ENCODE assay signal across 12 cellular contexts in genomic region chr1:31509124-31510072, GRCh38.
DNase-seq lines count a peak whose midpoint lies in the region; ATAC-seq, FAIRE-seq and TF ChIP-seq lines count a peak whose summit lies in the region.
"Had no signal": no experiment of that assay in that cellular context is flagged by ENCODE, and none has a peak within 500 bp of the region (broad histone marks: within the 10 kb centered on the region; RNA-seq: fewer than 3 reads in every experiment).

No MANE protein-coding gene starts in this region.

- TF ChIP-seq POLR2A in HepG2 (IDR thresholded peaks at IDR 0.05; ENCODE audit: insufficient read depth in 1 of 2, low read depth in 2 of 2, low read length in 2 of 2) (peak; percentile 70 to 88), vagina (IDR thresholded peaks at IDR 0.05) (no peak)

- DNase-seq in EL = peak; percentile 18
- peak; percentile 71 for DNase-seq in HuH-7.5 (ENCODE audit: low spot score)
- peak; percentile 95 for DNase-seq in HepG2 (ENCODE audit: low spot score)
- no peak for DNase-seq in vagina (ENCODE audit: extremely low spot score in 2 of 2)
- DNase-seq in T-helper 17 cell = no peak
- DNase-seq in HEK293T (ENCODE audit: extremely low spot score) = no peak
- DNase-seq in D341Med (ENCODE audit: low spot score) = no peak
- DNase-seq: activated CD8-positive, alpha-beta memory T cell treated with anti-CD3 and anti-CD28 coated beads for 24 hours; NCI-H1048; stimulated activated CD4-positive, alpha-beta T cell treated with anti-CD3 and anti-CD28 coated beads, Interleukin-12 subunit alpha, Interleukin-12 subunit beta, amount 100 ng/mL, for 4 hours had no signal

- POLR2A ChIA-PET in HepG2 (lab: Yijun Ruan, JAX) (interaction anchor here (0.8 to 2.7 kb wide), 14 partner anchors 10 to 215 kb away, joined by 3 to 21 read pairs (median 4); no protein-coding TSS in a partner anchor), HEK293T (lab: Yijun Ruan, JAX) (no interaction called here)

- peak; percentile 43 for ATAC-seq in GM19397 (IDR thresholded peaks at IDR 0.05; ENCODE audit: unreplicated experiment)
- ATAC-seq in HepG2 = peak; percentile 89
- ATAC-seq in T-helper 17 cell = no peak
- ATAC-seq: Right ventricle myocardium inferior had no signal

- H3K27me3 ChIP-seq in HepG2 (ENCODE audit: control insufficient read depth in 1 of 2, insufficient read depth in 2 of 2, low read length in 2 of 2) = no peaks in the 10 kb centered on the region
- H3K27me3 ChIP-seq in vagina = no peaks in the 10 kb centered on the region

- in situ Hi-C loops in HepG2 (cut with HindIII; ENCODE audit: extremely low pct_ligation_motif_present, low pct_unique_long_range_greater_than_20kb) = no loop called here

- peaks cover 58% of the 10 kb centered on the region for H3K27me3 Mint-ChIP-seq in T-helper 17 cell

- FAIRE-seq in HepG2 (lab: Jason Lieb, UNC) = peak; percentile 90

- H3K9me3 ChIP-seq in HepG2 (ENCODE audit: low read length) = no peaks in the 10 kb centered on the region
- no peaks in the 10 kb centered on the region for H3K9me3 ChIP-seq in vagina
- H3K9me3 ChIP-seq in T-helper 17 cell (ENCODE audit: control insufficient read depth, low read length, poor library complexity, severe bottlenecking) = no peaks in the 10 kb centered on the region

- TF ChIP-seq CTCF in HepG2 (CRISPR knock-in tag; IDR thresholded peaks at IDR 0.05) = 0 out of 2 replicates have a peak, but pooled peaks have one; percentile 19
- TF ChIP-seq CTCF in vagina (IDR thresholded peaks at IDR 0.05) = no peak

- TF ChIP-seq EP300 in HepG2 (IDR thresholded peaks at IDR 0.05; ENCODE audit: low read depth in 2 of 2, low read length in 2 of 2) (peak in 1 of 2 experiments; percentile 82; a peak in 3 of 4 replicates), HepG2 (CRISPR knock-in tag; IDR thresholded peaks at IDR 0.05; ENCODE audit: borderline replicate concordance) (peak; percentile 66; the same call in 1 of the 2 replicates)

- peak overlapping the region; percentile 98 for H3K27ac ChIP-seq in HepG2 (ENCODE audit: extremely low read length, insufficient read depth, low read length)
- H3K27ac ChIP-seq in vagina = no peak overlapping the region

- H3K4me2 ChIP-seq in HepG2 (ENCODE audit: low read depth, low read length) = peak overlapping the region; percentile 98

- no peaks in the 10 kb centered on the region for H4K20me1 ChIP-seq in HepG2 (ENCODE audit: insufficient read depth, low read length)

- WGBS in HepG2 (ENCODE audit: low lambda C conversion rate) = 77% methylated on average over 7 of the region's 7 CpGs

- H3K4me1 Mint-ChIP-seq in T-helper 17 cell = peaks cover 11% of the 10 kb centered on the region

- no peak overlapping the region for H3K4me3 Mint-ChIP-seq in T-helper 17 cell

- no TSS peak for BruUV-seq in HepG2 (replicated peaks; lab: Mats Ljungman, UMichigan)

- no peaks in the 10 kb centered on the region for H3K79me2 ChIP-seq in HepG2 (ENCODE audit: insufficient read depth, low read length)

- H2AFZ ChIP-seq in HepG2 (ENCODE audit: low read length) = no peak overlapping the region

- H3K36me3 Mint-ChIP-seq in T-helper 17 cell (ENCODE audit: low read depth) = peaks cover 8% of the 10 kb centered on the region

- no peaks in the 10 kb centered on the region for H3K36me3 ChIP-seq in HepG2 (replicated peaks in 1 of 2; ENCODE audit: control insufficient read depth in 1 of 2, insufficient read depth in 2 of 2, low read length in 2 of 2)
- H3K36me3 ChIP-seq in vagina = no peaks in the 10 kb centered on the region

- H3K4me3 ChIP-seq in HepG2 (replicated peaks in 1 of 3; ENCODE audit: insufficient read depth in 1 of 3, low read depth in 2 of 3, low read length in 3 of 3) (peak overlapping the region; percentile 17 to 72 (median 29); a peak in 4 of 6 replicates), vagina (no peak overlapping the region)

- H3K9ac ChIP-seq in HepG2 (ENCODE audit: insufficient read depth, low read depth, low read length) = peak overlapping the region; percentile 88

- H3K4me1 ChIP-seq in HepG2 (ENCODE audit: insufficient read depth, low read length) (peaks cover 90% of the 10 kb centered on the region), vagina (no peaks in the 10 kb centered on the region)

- no peak overlapping the region for H3K27ac Mint-ChIP-seq in T-helper 17 cell

- peak; percentile 44 for TF ChIP-seq RAD21 in HepG2 (CRISPR knock-in tag; IDR thresholded peaks at IDR 0.05)

- intact Hi-C loops in HepG2 (cut with micrococcal nuclease; ENCODE audit: unreplicated experiment) = loop anchor here (5.0 to 10.0 kb wide), 2 partner anchors 38 to 65 kb away; no protein-coding TSS in a partner anchor
- intact Hi-C loops in vagina (cut with DNase I) = no loop called here

- CTCF ChIA-PET in HepG2 (lab: Yijun Ruan, JAX; ENCODE audit: low intra/inter-chr PET ratio, low total read pairs) = interaction anchor here (0.9 kb wide), 1 partner anchor 39 kb away, joined by 3 read pairs; no protein-coding TSS in a partner anchor
- CTCF ChIA-PET in HEK293T (lab: Yijun Ruan, JAX) = no interaction called here

TF ChIP-seq in HepG2, 621 proteins besides CTCF, POLR2A, EP300 and RAD21 (continues in another document):
- TF ChIP-seq, protein P1, sequence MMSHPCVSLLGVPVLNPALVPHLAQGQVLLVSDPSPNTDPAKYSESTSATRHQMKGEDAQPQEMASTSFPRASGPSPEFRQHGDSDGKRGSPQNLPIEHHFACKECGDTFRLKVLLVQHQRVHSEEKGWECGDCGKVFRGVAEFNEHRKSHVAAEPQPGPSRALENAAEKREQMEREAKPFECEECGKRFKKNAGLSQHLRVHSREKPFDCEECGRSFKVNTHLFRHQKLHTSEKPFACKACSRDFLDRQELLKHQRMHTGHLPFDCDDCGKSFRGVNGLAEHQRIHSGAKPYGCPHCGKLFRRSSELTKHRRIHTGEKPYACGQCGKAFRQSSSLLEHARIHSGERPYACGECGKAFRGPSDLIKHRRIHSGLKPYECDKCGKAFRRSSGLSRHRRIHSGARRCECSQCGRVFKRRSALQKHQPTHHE (CRISPR knock-in tag; IDR thresholded peaks at IDR 0.05; ENCODE audit: borderline replicate concordance) = 0 out of 2 replicates have a peak, but pooled peaks have one; percentile 72
- TF ChIP-seq NFE2L1 (CRISPR knock-in tag; IDR thresholded peaks at IDR 0.05; ENCODE audit: borderline replicate concordance) (peak; percentile 52; the same call in 1 of the 2 replicates), ZNF253 (CRISPR knock-in tag; IDR thresholded peaks at IDR 0.05; ENCODE audit: borderline replicate concordance) (no peak), TBX2 (CRISPR knock-in tag; IDR thresholded peaks at IDR 0.05; ENCODE audit: borderline replicate concordance) (peak; percentile 94), POLR2G (IDR thresholded peaks at IDR 0.05; ENCODE audit: low read depth, low read length) (peak; percentile 75), ZNF468 (CRISPR knock-in tag; IDR thresholded peaks at IDR 0.05) (no peak), KLF12 (CRISPR knock-in tag; IDR thresholded peaks at IDR 0.05; ENCODE audit: borderline replicate concordance) (peak; percentile 67; the same call in 1 of the 2 replicates), ZNF264 (CRISPR knock-in tag; IDR thresholded peaks at IDR 0.05) (peak; percentile 94), ZNF547 (CRISPR knock-in tag; IDR thresholded peaks at IDR 0.05) (0 out of 2 replicates have a peak, but pooled peaks have one; percentile 40), ZNF10 (CRISPR knock-in tag; IDR thresholded peaks at IDR 0.05; ENCODE audit: borderline replicate concordance, low read depth) (no peak), THAP7 (CRISPR knock-in tag; IDR thresholded peaks at IDR 0.05) (peak; percentile 72; the same call in 1 of the 2 replicates)

TF ChIP-seq in HEK293T, 16 proteins besides CTCF, POLR2A, EP300 and RAD21:
- no peak for TF ChIP-seq TARDBP (IDR thresholded peaks at IDR 0.05)
- no peak for TF ChIP-seq SUZ12 (IDR thresholded peaks at IDR 0.05)
- TF ChIP-seq NFRKB (IDR thresholded peaks at IDR 0.05) = no peak
- no peak for TF ChIP-seq BHLHE40 (IDR thresholded peaks at IDR 0.05; ENCODE audit: borderline replicate concordance)
- TF ChIP-seq FOXK2 (IDR thresholded peaks at IDR 0.05) = no peak
- TF ChIP-seq FOXA1 (IDR thresholded peaks at IDR 0.05) = no peak
- TF ChIP-seq FOXM1 (IDR thresholded peaks at IDR 0.05; ENCODE audit: borderline replicate concordance) = no peak
- TF ChIP-seq CTBP1 (IDR thresholded peaks at IDR 0.05; ENCODE audit: borderline replicate concordance) = no peak
- TF ChIP-seq SP1 (IDR thresholded peaks at IDR 0.05) = no peak
- TF ChIP-seq PKNOX1 (IDR thresholded peaks at IDR 0.05) = no peak
- TF ChIP-seq ELF4 (IDR thresholded peaks at IDR 0.05) = no peak
- TF ChIP-seq ZNF384 (IDR thresholded peaks at IDR 0.05) = no peak
- no peak for TF ChIP-seq L3MBTL2 (conservative IDR thresholded peaks at IDR 0.05)
- no peak for TF ChIP-seq ARNT (IDR thresholded peaks at IDR 0.05)
- TF ChIP-seq LEF1 (IDR thresholded peaks at IDR 0.05; ENCODE audit: borderline replicate concordance) = no peak
- no peak for TF ChIP-seq HDGF (IDR thresholded peaks at IDR 0.05; ENCODE audit: borderline replicate concordance)

Comparison
In these comparisons a context has a peak if more than half of its experiments do, and no peak if none do; other contexts are left out.
1. DNase-seq: peak in EL (single experiment), HuH-7.5 (single experiment) and HepG2 (single experiment); none in vagina (0 of 2), T-helper 17 cell (0 of 3), HEK293T (single experiment) and D341Med (single experiment).
2. H3K4me3 ChIP-seq: peak in HepG2 (3 of 3); none in vagina (0 of 2).
3. POLR2A ChIP-seq: peak in HepG2 (2 of 2); none in vagina (0 of 2).